In genomic region chr4:15002659-15003440, GRCh38 we compare ENCODE assay signal across 8 cellular contexts. TPM values are rescaled to one million over a fixed set of nuclear protein-coding genes. Genes with fewer than 3 reads are reported as not detected.
A peak's percentile ranks its signal among the peaks of the same experiment; 100 is the strongest.
DNase-seq lines count a peak whose midpoint lies in the region; ATAC-seq, FAIRE-seq and TF ChIP-seq lines count a peak whose summit lies in the region.

No MANE protein-coding gene starts in this region.

- no peak for TF ChIP-seq CTCF in neutrophil (IDR thresholded peaks at IDR 0.05)

- H3K27me3 ChIP-seq in SJSA1 (replicated peaks) (no peaks in the 10 kb centered on the region), neutrophil (no peaks in the 10 kb centered on the region)

- ATAC-seq in GM21526 (IDR thresholded peaks at IDR 0.05; ENCODE audit: low FRiP score, unreplicated experiment), result peak; percentile 25

- no peak for FAIRE-seq in frontal cortex (lab: Jason Lieb, UNC)

- DNase-seq in DMS 273 (lab: John Stamatoyannopoulos, UW; ENCODE audit: unreplicated experiment), result peak; percentile 72
- DNase-seq in HuH-7 (ENCODE audit: low spot score), result peak; percentile 55
- DNase-seq in SJSA1 (ENCODE audit: low read depth in 1 of 2, low spot score in 2 of 2), result peak in 1 of 2 experiments; percentile 52
- peak; percentile 81 for DNase-seq in activated naive CD4-positive, alpha-beta T cell treated with Interleukin-2 at 50 U/mL for 16 hours
- DNase-seq in frontal cortex (ENCODE audit: low spot score in 2 of 2), result peak; percentile 53 to 77
- DNase-seq in superior temporal gyrus (ENCODE audit: extremely low spot score), result peak; percentile 68

- H3K27ac ChIP-seq in SJSA1 (peak overlapping the region; percentile 94), neutrophil (peak overlapping the region; percentile 99)

- H3K4me3 ChIP-seq in SJSA1 (peak overlapping the region; percentile 82), neutrophil (ENCODE audit: low read depth in 1 of 2, low read length in 1 of 2) (peak overlapping the region; percentile 97 to 98)

- H3K4me1 ChIP-seq in SJSA1 (replicated peaks) (peaks cover 7% of the 10 kb centered on the region; the same call in 1 of the 2 replicates), neutrophil (ENCODE audit: control insufficient read depth in 1 of 2, insufficient read depth in 1 of 2, low read depth in 1 of 2, low read length in 1 of 2) (peaks cover 34 to 37% of the 10 kb centered on the region in 2 experiments)

- H3K36me3 ChIP-seq in SJSA1, result no peaks in the 10 kb centered on the region
- peaks cover 8% of the 10 kb centered on the region for H3K36me3 ChIP-seq in neutrophil

- H3K9me3 ChIP-seq in SJSA1 (replicated peaks) (no peaks in the 10 kb centered on the region), neutrophil (no peaks in the 10 kb centered on the region)

RNA-seq across cellular contexts. Expression of gene CPEB2, which starts 0.6 kb away (rescaled TPM):
- total RNA-seq in SJSA1 (2014; rRNA removed; shearing (Covaris generic)), result 0.91 and 1.6 TPM in 2 replicates
- 26.9 TPM for total RNA-seq in frontal cortex

Comparison
In these comparisons a context has a peak if more than half of its experiments do, and no peak if none do; other contexts are left out.
1. RNA of gene CPEB2, which starts 0.6 kb away (total RNA-seq): 26.9 TPM in frontal cortex (single experiment); 0.91 to 1.6 TPM in SJSA1; every median in the first group is over 10 times any median in the second.